ENCODE assay signal across 24 cellular contexts in genomic region chr12:27650011-27650410, GRCh38. TPM values are rescaled to one million over a fixed set of nuclear protein-coding genes. Genes with fewer than 3 reads are reported as not detected.
"Had no signal": no experiment of that assay in that cellular context is flagged by ENCODE, and none has a peak within 500 bp of the region (broad histone marks: within the 10 kb centered on the region; RNA-seq: fewer than 3 reads in every experiment).

No MANE protein-coding gene starts in this region.

- H3K9me3 Mint-ChIP-seq: immature natural killer cell; mesothelial cell of epicardium; naive B cell; natural killer cell; stimulated activated effector memory CD8-positive, alpha-beta T cell treated with anti-CD3 and anti-CD28 coated beads, Interleukin-12 subunit alpha, Interleukin-12 subunit beta, amount 100 ng/mL, for 72 hours; stimulated activated naive CD8-positive, alpha-beta T cell treated with anti-CD3 and anti-CD28 coated beads, Interleukin-15, Interleukin-2, amounts not matched to agents 100 ng/mL and 50 ng/mL, for 24 hours had no signal

- H3K36me3 ChIP-seq: ovary, uterus had no signal

- H3K9me3 ChIP-seq: left ventricle myocardium inferior, ovary, right atrium auricular region, right lobe of liver, spleen, suprapubic skin, thoracic aorta, tibial artery, uterus had no signal

- H3K27me3 Mint-ChIP-seq: naive B cell; progenitor cell of endocrine pancreas; stimulated activated naive CD8-positive, alpha-beta T cell treated with anti-CD3 and anti-CD28 coated beads, Interleukin-15, Interleukin-2, amounts not matched to agents 100 ng/mL and 50 ng/mL, for 24 hours; type B pancreatic cell had no signal

- H3K4me3 ChIP-seq: left ventricle myocardium inferior, lung, ovary, right atrium auricular region, right lobe of liver, spleen, suprapubic skin, thoracic aorta, tibial artery, uterus had no signal

- H3K4me1 ChIP-seq: right atrium auricular region, right lobe of liver, suprapubic skin, tibial artery, uterus had no signal

- ATAC-seq: natural killer cell; right lobe of liver; stimulated activated effector memory CD8-positive, alpha-beta T cell treated with anti-CD3 and anti-CD28 coated beads, Interleukin-12 subunit alpha, Interleukin-12 subunit beta, amount 100 ng/mL, for 72 hours had no signal

- H3K27ac Mint-ChIP-seq: immature natural killer cell; mesothelial cell of epicardium; naive B cell; natural killer cell; progenitor cell of endocrine pancreas; stimulated activated effector memory CD8-positive, alpha-beta T cell treated with anti-CD3 and anti-CD28 coated beads, Interleukin-12 subunit alpha, Interleukin-12 subunit beta, amount 100 ng/mL, for 72 hours; stimulated activated naive CD8-positive, alpha-beta T cell treated with anti-CD3 and anti-CD28 coated beads, Interleukin-15, Interleukin-2, amounts not matched to agents 100 ng/mL and 50 ng/mL, for 24 hours; type B pancreatic cell had no signal

- DNase-seq: hypothalamus; immature natural killer cell; left ventricle myocardium inferior; mesendoderm; naive B cell; natural killer cell; ovary; right lobe of liver; spleen; stimulated activated CD4-positive, alpha-beta T cell treated with anti-CD3 and anti-CD28 coated beads, Interleukin-4, amount 100 ng/mL, for 24 hours; stimulated activated naive CD4-positive, alpha-beta T cell; tibial artery; uterus had no signal

- H3K36me3 Mint-ChIP-seq: immature natural killer cell; natural killer cell; stimulated activated effector memory CD8-positive, alpha-beta T cell treated with anti-CD3 and anti-CD28 coated beads, Interleukin-12 subunit alpha, Interleukin-12 subunit beta, amount 100 ng/mL, for 72 hours had no signal

- H3K27ac ChIP-seq: ovary, right atrium auricular region, right lobe of liver, spleen, suprapubic skin, tibial artery, uterus had no signal

- H3K27me3 ChIP-seq: ovary, right atrium auricular region, right lobe of liver, spleen, suprapubic skin, tibial artery, uterus had no signal

- H3K4me3 Mint-ChIP-seq: immature natural killer cell; mesothelial cell of epicardium; naive B cell; natural killer cell; stimulated activated effector memory CD8-positive, alpha-beta T cell treated with anti-CD3 and anti-CD28 coated beads, Interleukin-12 subunit alpha, Interleukin-12 subunit beta, amount 100 ng/mL, for 72 hours; stimulated activated naive CD8-positive, alpha-beta T cell treated with anti-CD3 and anti-CD28 coated beads, Interleukin-15, Interleukin-2, amounts not matched to agents 100 ng/mL and 50 ng/mL, for 24 hours; type B pancreatic cell had no signal

- H3K4me1 Mint-ChIP-seq: naive B cell had no signal

- FAIRE-seq: islet of Langerhans had no signal

RNA-seq across cellular contexts. Expression of gene REP15, which starts 46.2 kb away (rescaled TPM):
- total RNA-seq: mononuclear cell, natural killer cell had no signal
- polyA plus RNA-seq: immature natural killer cell had no signal
